18 cellular contexts compared by ENCODE assay signal in genomic region chr3:149181179-149181578, GRCh38. TPM values are rescaled to one million over a fixed set of nuclear protein-coding genes. Genes with fewer than 3 reads are reported as not detected.
"Had no signal": no experiment of that assay in that cellular context is flagged by ENCODE, and none has a peak within 500 bp of the region (broad histone marks: within the 10 kb centered on the region; RNA-seq: fewer than 3 reads in every experiment).

No MANE protein-coding gene starts in this region.

- FAIRE-seq: keratinocyte, small intestine had no signal

- H3K4me1 ChIP-seq: colonic mucosa had no signal

- H3K27me3 ChIP-seq: colonic mucosa, esophagus squamous epithelium, thyroid gland, upper lobe of left lung had no signal

- H3K9me3 ChIP-seq: colonic mucosa, esophagus squamous epithelium, thyroid gland, upper lobe of left lung had no signal

- H3K36me3 ChIP-seq: colonic mucosa, thyroid gland had no signal

- DNase-seq: colonic mucosa; dermis blood vessel endothelial cell; esophagus squamous epithelium; immature natural killer cell; left cardiac atrium; left ventricle myocardium superior; mesendoderm; naive B cell; posterior cingulate gyrus; right cardiac atrium; small intestine; stimulated activated CD4-positive, alpha-beta T cell treated with anti-CD3 and anti-CD28 coated beads, Interleukin-2, amount 100 ng/mL, for 48 hours; stimulated activated naive CD4-positive, alpha-beta T cell treated with Interleukin-2 at 50 U/mL for 16 hours; thyroid gland; upper lobe of left lung had no signal

- H3K4me3 ChIP-seq: colonic mucosa, esophagus squamous epithelium, lung, thyroid gland, upper lobe of left lung had no signal

- H3K27ac ChIP-seq: colonic mucosa had no signal

RNA-seq across cellular contexts. Expression of gene CP, which starts 40.5 kb away (rescaled TPM):
- total RNA-seq: epithelial cell of proximal tubule had no signal
